Comparison of ENCODE assay signal across 8 cellular contexts in genomic region chr9:88077071-88077617, GRCh38.
DNase-seq lines count a peak whose midpoint lies in the region; ATAC-seq and TF ChIP-seq lines count a peak whose summit lies in the region.

No MANE protein-coding gene starts in this region.

- 17 to 22% methylated on average over 20 of the region's 20 CpGs for WGBS in body of pancreas, 2 donors
- 61% methylated on average over 10 of the region's 20 CpGs for WGBS in right lobe of liver (ENCODE audit: insufficient coverage, low coverage, low lambda C conversion rate, missing lambda C conversion rate)
- 32 to 41% methylated on average over 19 to 20 of the region's 20 CpGs for WGBS in thyroid gland, 2 donors

- peaks cover 13% of the 10 kb centered on the region for H3K4me1 Mint-ChIP-seq in activated CD8-positive, alpha-beta memory T cell treated with anti-CD3 and anti-CD28 coated beads, Interleukin-2, amount 10 ng/mL, durations not matched to agents 7 days and 5 days

- H3K27ac ChIP-seq in body of pancreas, result peak overlapping the region; percentile 91 to 93 (median 92)
- peak overlapping the region in 2 of 3 donors; percentile 41 to 78 for H3K27ac ChIP-seq in right lobe of liver
- H3K27ac ChIP-seq in thyroid gland, result peak overlapping the region in 2 of 3 donors; percentile 72 to 84

- no peak overlapping the region for H3K4me3 ChIP-seq in body of pancreas
- peak overlapping the region in 2 of 3 donors; percentile 62 to 66 for H3K4me3 ChIP-seq in right lobe of liver
- H3K4me3 ChIP-seq in thyroid gland (replicated peaks in 1 of 3), result peak overlapping the region in 2 of 3 donors; percentile 1 to 45

- no peak for DNase-seq in activated CD8-positive, alpha-beta memory T cell treated with anti-CD3 and anti-CD28 coated beads, Interleukin-2, amount 10 ng/mL, durations not matched to agents 7 days and 5 days
- DNase-seq in activated CD8-positive, alpha-beta memory T cell treated with anti-CD3 and anti-CD28 coated beads, Interleukin-2, amount 50 U/mL, for 4 hours, result no peak
- DNase-seq in body of pancreas (peak in 1 of 4 donors; percentile 25), right lobe of liver (no peak), thyroid gland (no peak), NCI-H2107 (lab: John Stamatoyannopoulos, UW) (no peak), NCI-H2196 treated with DMSO at 0.1 percent for 48 hours (lab: John Stamatoyannopoulos, UW; ENCODE audit: unreplicated experiment) (no peak)

- no peak for ATAC-seq in activated CD8-positive, alpha-beta memory T cell treated with anti-CD3 and anti-CD28 coated beads, Interleukin-2, amount 10 ng/mL, durations not matched to agents 7 days and 5 days
- ATAC-seq in body of pancreas (no peak), right lobe of liver (no peak), HG03095 (IDR thresholded peaks at IDR 0.05; ENCODE audit: unreplicated experiment) (no peak)

- no peaks in the 10 kb centered on the region for H3K27me3 ChIP-seq in body of pancreas
- no peaks in the 10 kb centered on the region for H3K27me3 ChIP-seq in right lobe of liver
- no peaks in the 10 kb centered on the region for H3K27me3 ChIP-seq in thyroid gland

- H3K9me3 ChIP-seq in body of pancreas, result no peaks in the 10 kb centered on the region
- no peaks in the 10 kb centered on the region for H3K9me3 ChIP-seq in right lobe of liver
- H3K9me3 ChIP-seq in thyroid gland, result no peaks in the 10 kb centered on the region

- TF ChIP-seq POLR2A in body of pancreas (IDR thresholded peaks at IDR 0.05) (no peak), right lobe of liver (IDR thresholded peaks at IDR 0.05) (no peak), thyroid gland (IDR thresholded peaks at IDR 0.05) (no peak)

- H3K4me1 ChIP-seq in body of pancreas (peaks cover 23% of the 10 kb centered on the region), right lobe of liver (peaks cover 0 to 12% (median 5%) of the 10 kb centered on the region in 4 donors), thyroid gland (peaks cover 3 to 10% of the 10 kb centered on the region in 2 donors)

- H3K36me3 ChIP-seq in body of pancreas (replicated peaks in 1 of 2; ENCODE audit: insufficient read depth in 1 of 2, low read depth in 2 of 2) (no peaks in the 10 kb centered on the region), right lobe of liver (no peaks in the 10 kb centered on the region), thyroid gland (no peaks in the 10 kb centered on the region)

- H3K27ac Mint-ChIP-seq in activated CD8-positive, alpha-beta memory T cell treated with anti-CD3 and anti-CD28 coated beads, Interleukin-2, amount 10 ng/mL, durations not matched to agents 7 days and 5 days, result no peak overlapping the region

- TF ChIP-seq CTCF in body of pancreas (IDR thresholded peaks at IDR 0.05), result no peak
- TF ChIP-seq CTCF in right lobe of liver (IDR thresholded peaks at IDR 0.05), result no peak
- no peak for TF ChIP-seq CTCF in thyroid gland (IDR thresholded peaks at IDR 0.05)

- H3K4me3 Mint-ChIP-seq in activated CD8-positive, alpha-beta memory T cell treated with anti-CD3 and anti-CD28 coated beads, Interleukin-2, amount 10 ng/mL, durations not matched to agents 7 days and 5 days, result peak overlapping the region; percentile 59

- intact Hi-C loops in body of pancreas (cut with DNase I), result no loop called here
- intact Hi-C loops in right lobe of liver (cut with DNase I), result no loop called here
- intact Hi-C loops in thyroid gland (cut with DNase I), result no loop called here

- H3K27me3 Mint-ChIP-seq in activated CD8-positive, alpha-beta memory T cell treated with anti-CD3 and anti-CD28 coated beads, Interleukin-2, amount 10 ng/mL, durations not matched to agents 7 days and 5 days, result peaks cover 57% of the 10 kb centered on the region

- no peaks in the 10 kb centered on the region for H3K9me3 Mint-ChIP-seq in activated CD8-positive, alpha-beta memory T cell treated with anti-CD3 and anti-CD28 coated beads, Interleukin-2, amount 10 ng/mL, durations not matched to agents 7 days and 5 days (ENCODE audit: low read depth)

- CTCF ChIA-PET in activated CD8-positive, alpha-beta memory T cell treated with anti-CD3 and anti-CD28 coated beads, Interleukin-2, amount 10 ng/mL, durations not matched to agents 7 days and 5 days (lab: Charles Lee), result interaction anchor here (1.3 to 1.4 kb wide), 2 partner anchors 18 to 502 kb away, joined by 3 read pairs; no protein-coding TSS in a partner anchor

- no peaks in the 10 kb centered on the region for H3K36me3 Mint-ChIP-seq in activated CD8-positive, alpha-beta memory T cell treated with anti-CD3 and anti-CD28 coated beads, Interleukin-2, amount 10 ng/mL, durations not matched to agents 7 days and 5 days

Comparison
In these comparisons a context has a peak if more than half of its experiments do, and no peak if none do; other contexts are left out.
1. H3K4me3 ChIP-seq: peak in right lobe of liver (2 of 3) and thyroid gland (2 of 3); none in body of pancreas (0 of 2).
2. Peak in every context shown above with its lines, with median percentiles within 50 percentile points of each other: H3K27ac ChIP-seq.